ENCODE assay signal across 18 cellular contexts in genomic region chr11:2217211-2218081, GRCh38. TPM values are rescaled to one million over a fixed set of nuclear protein-coding genes. Genes with fewer than 3 reads are reported as not detected.
DNase-seq lines count a peak whose midpoint lies in the region; ATAC-seq and TF ChIP-seq lines count a peak whose summit lies in the region.
"Had no signal": no experiment of that assay in that cellular context is flagged by ENCODE, and none has a peak within 500 bp of the region (broad histone marks: within the 10 kb centered on the region; RNA-seq: fewer than 3 reads in every experiment).

No MANE protein-coding gene starts in this region.

- H3K9me2 ChIP-seq in PC-9 (ENCODE audit: insufficient read depth), result no peaks in the 10 kb centered on the region

- ATAC-seq in esophagus mucosa (peak; percentile 64), omental fat pad (ENCODE audit: low FRiP score) (peak; percentile 15)
- ATAC-seq: left lung had no signal

- in situ Hi-C loops in GM13976 (cut with MboI; ENCODE audit: low sequenced_read_pairs, unreplicated experiment), result no loop called here
- in situ Hi-C loops in KBM-7 (cut with MboI; ENCODE audit: low pct_unique_long_range_greater_than_20kb, low sequenced_read_pairs), result no loop called here

- H3K9me3 ChIP-seq in PC-9 (ENCODE audit: insufficient read depth, low read depth), result no peaks in the 10 kb centered on the region
- H3K9me3 ChIP-seq: left lung, thyroid gland had no signal

- no peaks in the 10 kb centered on the region for H3K27me3 ChIP-seq in PC-9 (ENCODE audit: insufficient read depth, low read depth)
- H3K27me3 ChIP-seq: BLaER1, thyroid gland had no signal

- no peaks in the 10 kb centered on the region for H3F3A ChIP-seq in PC-9 (ENCODE audit: insufficient read depth, low read depth)

- intact Hi-C loops in PC-9 (cut with micrococcal nuclease; ENCODE audit: unreplicated experiment), result no loop called here

- no peaks in the 10 kb centered on the region for H3K79me2 ChIP-seq in PC-9 (ENCODE audit: low read depth)

- no peaks in the 10 kb centered on the region for H3K36me3 ChIP-seq in PC-9 (ENCODE audit: low read depth)
- H3K36me3 ChIP-seq: BLaER1, left lung, thyroid gland had no signal

- H4K20me1 ChIP-seq in PC-9 (ENCODE audit: insufficient read depth), result no peaks in the 10 kb centered on the region
- H4K20me1 ChIP-seq: BLaER1 had no signal

- CTCF ChIA-PET in HEK293T (lab: Yijun Ruan, JAX), result no interaction called here
- CTCF ChIA-PET in PC-9 (lab: Charles Lee), result no interaction called here

- POLR2A ChIA-PET in HEK293T (lab: Yijun Ruan, JAX) (no interaction called here), PC-9 (lab: Charles Lee; ENCODE audit: unreplicated experiment) (interaction anchor here (0.6 kb wide), 1 partner anchor 38 kb away, joined by 8 read pairs; no protein-coding TSS in a partner anchor)

- no peaks in the 10 kb centered on the region for H3K4me1 ChIP-seq in PC-9 (replicated peaks; ENCODE audit: insufficient read depth)
- H3K4me1 ChIP-seq: left lung, thyroid gland had no signal

- H3K4me2 ChIP-seq in PC-9, result no peak overlapping the region
- H3K4me2 ChIP-seq: BLaER1 had no signal

- TF ChIP-seq CTCF in GM13976 (IDR thresholded peaks at IDR 0.05; ENCODE audit: borderline replicate concordance, control extremely low read depth, extremely low read depth, insufficient read depth, missing control alignments) (no peak), omental fat pad (IDR thresholded peaks at IDR 0.05) (no peak), PC-9 (conservative IDR thresholded peaks at IDR 0.05) (no peak)

- no peak overlapping the region for H3K4me3 ChIP-seq in PC-9
- H3K4me3 ChIP-seq: BLaER1, left lung, SK-N-MC, thyroid gland had no signal

- H3K27ac ChIP-seq in PC-9, result no peak overlapping the region
- H3K27ac ChIP-seq: BLaER1, left lung, SK-N-MC, thyroid gland had no signal

- no TSS peak for BruUV-seq in PC-9 (replicated peaks; lab: Mats Ljungman, UMichigan)

- no peak overlapping the region for H2AFZ ChIP-seq in PC-9

- DNase-seq in GM13976 (ENCODE audit: low spot score) (peak; percentile 19), HEK293T (ENCODE audit: extremely low spot score) (peak; percentile 5), omental fat pad (ENCODE audit: low spot score) (no peak), PC-9 (no peak), GF-D8 (lab: John Stamatoyannopoulos, UW) (no peak), KBM-7 (no peak), NCI-H146 treated with DMSO at 0.1 percent for 48 hours (lab: John Stamatoyannopoulos, UW; ENCODE audit: unreplicated experiment) (no peak)
- DNase-seq: DMS153; effector CD8-positive, alpha-beta T cell; NCI-H146; retina; thyroid gland had no signal

TF ChIP-seq in HEK293T, 16 proteins besides CTCF, POLR2A, EP300 and RAD21:
- no peak for TF ChIP-seq ARNT (IDR thresholded peaks at IDR 0.05)

RNA-seq across cellular contexts. Expression of gene TH, which starts 45.8 kb away (rescaled TPM):
- total RNA-seq in esophagus mucosa, result 0.40 TPM
- not detected for total RNA-seq in omental fat pad
- 2.2 and 2.5 TPM in 2 replicates for total RNA-seq in PC-9 (2021)
- total RNA-seq: HT1080, myocyte, thyroid gland had no signal

RNA-seq across cellular contexts. Expression of gene ASCL2, which starts 52.9 kb away (rescaled TPM):
- total RNA-seq in esophagus mucosa (2.0 TPM), omental fat pad (1 to 10 TPM in 1 of 4 donors, under 1 TPM in 1, not detected in 2; 0.24 to 2.6 TPM), PC-9 (2021) (not detected in 2 replicates)
- total RNA-seq: HT1080, myocyte had no signal

RNA-seq across cellular contexts. Expression of gene INS, which starts 56.4 kb away (rescaled TPM):
- total RNA-seq in esophagus mucosa (not detected), omental fat pad (not detected), PC-9 (2021) (not detected in 2 replicates)
- total RNA-seq: HT1080, left lung, myocyte, thyroid gland had no signal

Comparison
In these comparisons a context has a peak if more than half of its experiments do, and no peak if none do; other contexts are left out.
1. DNase-seq: peak in GM13976 (single experiment) and HEK293T (single experiment); none in omental fat pad (single experiment), PC-9 (0 of 2), GF-D8 (single experiment), KBM-7 (single experiment) and NCI-H146 treated with DMSO at 0.1 percent for 48 hours (single experiment).